In the genomic region with DNA sequence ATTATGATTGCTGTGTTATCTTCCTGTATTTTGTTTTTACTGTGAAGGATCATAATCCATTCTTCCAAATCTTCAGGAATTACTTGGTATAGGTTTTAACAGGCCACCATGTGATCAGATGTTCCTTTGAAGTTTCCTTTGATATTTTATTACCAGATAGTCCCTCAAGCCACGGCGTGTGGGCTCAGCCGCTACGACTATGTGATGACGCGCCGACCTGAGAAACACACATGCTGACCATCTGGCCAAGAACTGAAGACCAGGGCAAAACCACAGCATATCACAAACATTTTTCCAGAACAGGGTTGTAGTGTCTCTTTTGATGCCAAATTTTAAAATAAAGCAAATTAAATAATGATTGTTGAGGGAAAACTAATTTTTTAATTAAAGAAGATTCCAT, we compare ENCODE assay signal across 16 cellular contexts.
"Had no signal": no experiment of that assay in that cellular context is flagged by ENCODE, and none has a peak within 500 bp of the region (broad histone marks: within the 10 kb centered on the region; RNA-seq: fewer than 3 reads in every experiment).

No MANE protein-coding gene starts in this region.

- H3K27ac Mint-ChIP-seq: activated naive CD4-positive, alpha-beta T cell treated with anti-CD3 and anti-CD28 coated beads, Interleukin-2, amount 50 U/mL, for 24 hours; stimulated activated naive CD8-positive, alpha-beta T cell treated with anti-CD3 and anti-CD28 coated beads, Interleukin-15, amount 100 ng/mL, for 72 hours had no signal

- H3K4me3 Mint-ChIP-seq: activated naive CD4-positive, alpha-beta T cell treated with anti-CD3 and anti-CD28 coated beads, Interleukin-2, amount 50 U/mL, for 24 hours; central memory CD8-positive, alpha-beta T cell; neural crest cell; stimulated activated naive CD8-positive, alpha-beta T cell treated with anti-CD3 and anti-CD28 coated beads, Interleukin-15, amount 100 ng/mL, for 72 hours had no signal

- ATAC-seq: body of pancreas; pancreas; stimulated activated naive CD8-positive, alpha-beta T cell treated with anti-CD3 and anti-CD28 coated beads, Interleukin-15, amount 100 ng/mL, for 72 hours had no signal

- DNase-seq: activated CD4-positive, alpha-beta T cell treated with anti-CD3 and anti-CD28 coated beads, Interleukin-2, amount 50 U/mL, for 1 hour; activated CD4-positive, CD25-positive, alpha-beta regulatory T cell; activated T-cell treated with anti-CD3 and anti-CD28 coated beads for 4 hours; body of pancreas; dorsolateral prefrontal cortex; left ventricle myocardium inferior; pancreas; stimulated activated CD4-positive, alpha-beta T cell treated with anti-CD3 and anti-CD28 coated beads, Interleukin-15, amount 100 ng/mL, for 24 hours; stimulated activated CD4-positive, alpha-beta T cell treated with anti-CD3 and anti-CD28 coated beads, Interleukin-4, amount 100 ng/mL, for 4 hours; stimulated activated naive CD8-positive, alpha-beta T cell treated with anti-CD3 and anti-CD28 coated beads, Interleukin-15, amount 100 ng/mL, for 72 hours; T-helper 2 cell; testis had no signal

- H3K27me3 Mint-ChIP-seq: activated naive CD4-positive, alpha-beta T cell treated with anti-CD3 and anti-CD28 coated beads, Interleukin-2, amount 50 U/mL, for 24 hours; central memory CD8-positive, alpha-beta T cell; stimulated activated naive CD8-positive, alpha-beta T cell treated with anti-CD3 and anti-CD28 coated beads, Interleukin-15, amount 100 ng/mL, for 72 hours had no signal

- H3K9me3 Mint-ChIP-seq: activated naive CD4-positive, alpha-beta T cell treated with anti-CD3 and anti-CD28 coated beads, Interleukin-2, amount 50 U/mL, for 24 hours; central memory CD8-positive, alpha-beta T cell; stimulated activated naive CD8-positive, alpha-beta T cell treated with anti-CD3 and anti-CD28 coated beads, Interleukin-15, amount 100 ng/mL, for 72 hours had no signal

- H3K4me3 ChIP-seq: body of pancreas, dorsolateral prefrontal cortex, left ventricle myocardium inferior, pancreas, SK-N-MC, testis had no signal

- H3K4me1 Mint-ChIP-seq: central memory CD8-positive, alpha-beta T cell; neural crest cell; stimulated activated naive CD8-positive, alpha-beta T cell treated with anti-CD3 and anti-CD28 coated beads, Interleukin-15, amount 100 ng/mL, for 72 hours had no signal
